ENCODE assay signal across 1 cellular context in genomic region chr17:54968259-54968953, GRCh38.
TF ChIP-seq lines count a peak whose summit lies in the region.

A gene with protein sequence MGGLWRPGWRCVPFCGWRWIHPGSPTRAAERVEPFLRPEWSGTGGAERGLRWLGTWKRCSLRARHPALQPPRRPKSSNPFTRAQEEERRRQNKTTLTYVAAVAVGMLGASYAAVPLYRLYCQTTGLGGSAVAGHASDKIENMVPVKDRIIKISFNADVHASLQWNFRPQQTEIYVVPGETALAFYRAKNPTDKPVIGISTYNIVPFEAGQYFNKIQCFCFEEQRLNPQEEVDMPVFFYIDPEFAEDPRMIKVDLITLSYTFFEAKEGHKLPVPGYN (minus strand): TSS chr17:54968654. CDS start chr17:54968646, 8 bp downstream.
STXBP4 (plus strand) TSS chr17:54968765; CDS start chr17:54986220, 17,455 bp downstream.

TF ChIP-seq in GM23338, 12 proteins besides CTCF, POLR2A, EP300 and RAD21 (continued from another document):
- peak; percentile 13; the same call in 1 of the 2 replicates for TF ChIP-seq ETS1 (IDR thresholded peaks at IDR 0.05)
- TF ChIP-seq POLR2AphosphoS5 (IDR thresholded peaks at IDR 0.05; ENCODE audit: low read depth): peak; percentile 99
